Comparison of ENCODE assay signal across 1 cellular context in genomic region chr21:31557421-31557955, GRCh38.
A peak's percentile ranks its signal among the peaks of the same experiment; 100 is the strongest.
TF ChIP-seq lines count a peak whose summit lies in the region.

No MANE protein-coding gene starts in this region.

TF ChIP-seq in HEK293, 187 proteins besides CTCF, POLR2A, EP300 and RAD21 (continued from another document):
- TF ChIP-seq ZBTB11 (tag by site-specific recombination; conservative IDR thresholded peaks at IDR 0.05; ENCODE audit: low read depth) (no peak), ZFP37 (tag by site-specific recombination; IDR thresholded peaks at IDR 0.05) (peak; percentile 56; the same call in 1 of the 2 replicates), ZNF175 (tag by site-specific recombination; IDR thresholded peaks at IDR 0.05) (no peak), ZNF558 (tag by site-specific recombination; IDR thresholded peaks at IDR 0.05) (no peak), KLF17 (tag by site-specific recombination; IDR thresholded peaks at IDR 0.05) (peak; percentile 47; the same call in 1 of the 2 replicates), ZSCAN30 (tag by site-specific recombination; IDR thresholded peaks at IDR 0.05) (0 out of 2 replicates have a peak, but pooled peaks have one; percentile 11), ZBTB17 (tag by site-specific recombination; IDR thresholded peaks at IDR 0.05) (peak; percentile 87), ZNF202 (tag by site-specific recombination; IDR thresholded peaks at IDR 0.05; ENCODE audit: borderline replicate concordance) (no peak), OSR2 (tag by site-specific recombination; IDR thresholded peaks at IDR 0.05) (0 out of 2 replicates have a peak, but pooled peaks have one; percentile 9), PATZ1 (tag by site-specific recombination; IDR thresholded peaks at IDR 0.05) (peak; percentile 39; the same call in 1 of the 2 replicates), ZBTB26 (tag by site-specific recombination; optimal IDR thresholded peaks at IDR 0.05) (peak; percentile 95), ZNF639 (tag by site-specific recombination; IDR thresholded peaks at IDR 0.05) (peak; percentile 86), ZNF324 (tag by site-specific recombination; IDR thresholded peaks at IDR 0.05) (peak; percentile 67), TRIM28 (IDR thresholded peaks at IDR 0.05; ENCODE audit: borderline replicate concordance, low read length) (no peak), ZNF837 (tag by site-specific recombination; IDR thresholded peaks at IDR 0.05) (0 out of 2 replicates have a peak, but pooled peaks have one; percentile 23)
